In the genomic region with DNA sequence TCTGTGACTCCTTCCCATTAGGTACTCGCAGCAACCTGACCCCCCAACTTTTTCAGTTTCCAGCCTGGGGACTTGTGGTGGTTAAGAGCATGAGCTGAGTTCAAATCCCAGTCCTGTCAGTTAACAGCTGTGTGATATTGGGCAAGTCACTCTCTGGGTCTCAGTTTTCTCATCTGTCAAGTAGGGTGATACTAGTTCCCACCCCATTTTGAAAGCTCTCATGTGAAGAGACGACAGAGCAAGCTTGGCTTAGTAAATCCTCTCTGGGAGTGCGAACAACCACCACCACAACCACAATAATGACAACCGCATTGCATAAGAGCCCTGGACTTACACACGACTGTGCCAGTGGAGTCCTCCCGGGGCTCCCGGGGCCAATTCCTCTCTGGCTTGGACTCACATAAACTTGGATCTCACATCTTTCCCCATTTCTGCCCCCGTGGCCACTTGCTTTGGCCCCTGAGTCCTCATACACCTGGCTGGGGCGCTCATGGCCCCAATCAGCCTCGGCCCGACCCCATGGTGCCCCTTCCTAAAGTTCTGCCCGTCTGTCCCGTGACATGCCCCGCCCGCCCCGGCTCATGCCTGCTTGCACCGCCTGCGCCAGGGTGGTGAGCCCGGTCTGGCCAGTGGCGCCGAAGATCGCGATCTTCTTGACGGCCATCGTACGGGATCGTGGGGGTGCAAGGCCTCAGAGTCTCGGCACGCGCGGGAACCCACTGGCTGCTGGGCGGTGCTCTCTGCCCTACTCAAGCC, we compare ENCODE assay signal across 8 cellular contexts. TPM values are rescaled to one million over a fixed set of nuclear protein-coding genes. Genes with fewer than 3 reads are reported as not detected.
DNase-seq lines count a peak whose midpoint lies in the region; ATAC-seq and TF ChIP-seq lines count a peak whose summit lies in the region.

TSS of gene BLVRB (minus strand) at position 721 of the 756 bp plus-strand sequence. CDS start at position 664, 57 bp downstream.

- peaks cover 6 to 16% of the 10 kb centered on the region in 2 donors for H3K27me3 ChIP-seq in mucosa of rectum (ENCODE audit: control insufficient read depth in 2 of 2, insufficient read depth in 2 of 2, low read length in 2 of 2)

- H3K36me3 Mint-ChIP-seq in T-helper 17 cell (ENCODE audit: low read depth) (peaks cover 5% of the 10 kb centered on the region), endothelial cell (ENCODE audit: low read depth, unreplicated experiment) (peaks cover 4% of the 10 kb centered on the region)

- no peaks in the 10 kb centered on the region for H3K9me3 Mint-ChIP-seq in endothelial cell (ENCODE audit: unreplicated experiment)

- peaks cover 19 to 26% of the 10 kb centered on the region in 2 donors for H3K4me1 ChIP-seq in mucosa of rectum (ENCODE audit: control insufficient read depth in 2 of 2, insufficient read depth in 2 of 2, low read length in 2 of 2)

- DNase-seq in GM04504 (ENCODE audit: low read depth) (peak; percentile 61), HT-29 (ENCODE audit: low spot score) (peak; percentile 72), T-helper 17 cell (no peak), endothelial cell (ENCODE audit: low spot score) (no peak), GOT3 (lab: John Stamatoyannopoulos, UW) (no peak)

- no peak for TF ChIP-seq CTCF in endothelial cell (IDR thresholded peaks at IDR 0.05; ENCODE audit: unreplicated experiment)

- peak within 1 kb of the TSS; percentile 94 for H3K4me3 Mint-ChIP-seq in T-helper 17 cell
- H3K4me3 Mint-ChIP-seq in endothelial cell (ENCODE audit: unreplicated experiment), result peak within 1 kb of the TSS; percentile 85

- no peaks in the 10 kb centered on the region for H3K36me3 ChIP-seq in mucosa of rectum (ENCODE audit: control insufficient read depth in 2 of 2, insufficient read depth in 2 of 2, low read length in 2 of 2)

- H3K27me3 Mint-ChIP-seq in T-helper 17 cell (peaks cover 19% of the 10 kb centered on the region), endothelial cell (ENCODE audit: unreplicated experiment) (peaks cover 14% of the 10 kb centered on the region)

- peaks cover 25% of the 10 kb centered on the region for H3K4me1 Mint-ChIP-seq in T-helper 17 cell
- H3K4me1 Mint-ChIP-seq in endothelial cell (ENCODE audit: unreplicated experiment), result peaks cover 10% of the 10 kb centered on the region

- H3K9me3 ChIP-seq in T-helper 17 cell (ENCODE audit: control insufficient read depth, low read length, poor library complexity, severe bottlenecking) (no peaks in the 10 kb centered on the region), mucosa of rectum (ENCODE audit: control insufficient read depth in 2 of 2, low read length in 2 of 2) (no peaks in the 10 kb centered on the region)

- H3K4me3 ChIP-seq in mucosa of rectum (ENCODE audit: low read length in 2 of 2), result peak within 1 kb of the TSS; percentile 86 to 96

- peak within 1 kb of the TSS; percentile 90 to 96 for H3K9ac ChIP-seq in mucosa of rectum (ENCODE audit: low read depth in 1 of 2, low read length in 2 of 2)

- peak within 1 kb of the TSS; percentile 89 for H3K27ac Mint-ChIP-seq in T-helper 17 cell
- no peak within 1 kb of the TSS for H3K27ac Mint-ChIP-seq in endothelial cell (ENCODE audit: unreplicated experiment)

- H3K27ac ChIP-seq in mucosa of rectum (ENCODE audit: low read depth in 2 of 2, low read length in 2 of 2), result peak within 1 kb of the TSS; percentile 95 to 96

- ATAC-seq in T-helper 17 cell (no peak), GM21576 (IDR thresholded peaks at IDR 0.05; ENCODE audit: unreplicated experiment) (no peak), HG03565 (IDR thresholded peaks at IDR 0.05; ENCODE audit: unreplicated experiment) (no peak)

RNA-seq across cellular contexts. Expression of gene BLVRB, which starts in this region (rescaled TPM):
- 201 and 206 TPM in 2 replicates for total RNA-seq in HT-29 (2014; rRNA removed; shearing (Covaris generic))
- total RNA-seq in T-helper 17 cell, result 1 to 10 TPM; 7.4 to 9.9 TPM
- total RNA-seq in endothelial cell (ENCODE audit: unreplicated experiment), result 17.5 TPM

Comparison
In these comparisons a context has a peak if more than half of its experiments do, and no peak if none do; other contexts are left out.
1. RNA of gene BLVRB (total RNA-seq): 201 to 206 TPM in HT-29; 17.5 TPM in endothelial cell (single experiment) and 7.4 to 9.9 TPM in T-helper 17 cell; every median in the first group is over 10 times any median in the second.
2. DNase-seq: peak in GM04504 (single experiment) and HT-29 (single experiment); none in T-helper 17 cell (0 of 3), endothelial cell (single experiment) and GOT3 (single experiment).